In genomic region chr1:89310976-89311375, GRCh38 we compare ENCODE assay signal across 11 cellular contexts. TPM values are rescaled to one million over a fixed set of nuclear protein-coding genes. Genes with fewer than 3 reads are reported as not detected.
DNase-seq lines count a peak whose midpoint lies in the region; ATAC-seq, FAIRE-seq and TF ChIP-seq lines count a peak whose summit lies in the region.
"Had no signal": no experiment of that assay in that cellular context is flagged by ENCODE, and none has a peak within 500 bp of the region (broad histone marks: within the 10 kb centered on the region; RNA-seq: fewer than 3 reads in every experiment).

No MANE protein-coding gene starts in this region.

- no peaks in the 10 kb centered on the region for H3K27me3 ChIP-seq in liver (ENCODE audit: control insufficient read depth in 4 of 4, insufficient read depth in 4 of 4, low read length in 3 of 4)
- H3K27me3 ChIP-seq in HepG2 (ENCODE audit: control insufficient read depth in 1 of 2, insufficient read depth in 2 of 2, low read length in 2 of 2), result no peaks in the 10 kb centered on the region
- no peaks in the 10 kb centered on the region for H3K27me3 ChIP-seq in PC-9 (ENCODE audit: insufficient read depth, low read depth)
- no peaks in the 10 kb centered on the region for H3K27me3 ChIP-seq in left lung

- no peaks in the 10 kb centered on the region for H3F3A ChIP-seq in PC-9 (ENCODE audit: insufficient read depth, low read depth)

- no peak for TF ChIP-seq CTCF in liver (IDR thresholded peaks at IDR 0.05; ENCODE audit: low read depth, low read length, missing input control)
- no peak for TF ChIP-seq CTCF in HepG2 (CRISPR knock-in tag; IDR thresholded peaks at IDR 0.05)
- TF ChIP-seq CTCF in PC-9 (conservative IDR thresholded peaks at IDR 0.05), result no peak
- TF ChIP-seq CTCF in left lung (IDR thresholded peaks at IDR 0.05), result no peak

- no peak overlapping the region for H3K4me2 ChIP-seq in HepG2 (ENCODE audit: low read depth, low read length)
- peak overlapping the region; percentile 15; the same call in 1 of the 2 replicates for H3K4me2 ChIP-seq in PC-9

- H3K4me3 ChIP-seq in liver (ENCODE audit: low read depth in 1 of 3, low read length in 3 of 3) (no peak overlapping the region), HepG2 (replicated peaks in 1 of 3; ENCODE audit: insufficient read depth in 1 of 3, low read depth in 2 of 3, low read length in 3 of 3) (no peak overlapping the region), PC-9 (no peak overlapping the region), left lung (no peak overlapping the region)

- POLR2A ChIA-PET in HepG2 (lab: Yijun Ruan, JAX), result no interaction called here
- POLR2A ChIA-PET in PC-9 (lab: Charles Lee; ENCODE audit: unreplicated experiment), result no interaction called here

- no peak for DNase-seq in HepG2 (ENCODE audit: low spot score)
- DNase-seq in PC-9, result no peak
- no peak for DNase-seq in left lung
- DNase-seq in Ammon's horn (ENCODE audit: low spot score), result no peak
- no peak for DNase-seq in HCEC 1CT
- DNase-seq in mucosa of gallbladder (ENCODE audit: low spot score), result no peak
- DNase-seq: NCI-H2107; stimulated activated CD4-positive, alpha-beta T cell treated with anti-CD3 and anti-CD28 coated beads, Interleukin-1b, Interleukin-23, amount 100 ng/mL, for 48 hours had no signal

- no peak for TF ChIP-seq EP300 in HepG2 (IDR thresholded peaks at IDR 0.05; ENCODE audit: low read depth in 2 of 2, low read length in 2 of 2)
- no peak for TF ChIP-seq EP300 in HepG2 (CRISPR knock-in tag; IDR thresholded peaks at IDR 0.05; ENCODE audit: borderline replicate concordance)

- FAIRE-seq in HepG2 (lab: Jason Lieb, UNC), result no peak

- no peak overlapping the region for H2AFZ ChIP-seq in HepG2 (ENCODE audit: low read length)
- H2AFZ ChIP-seq in PC-9, result peak overlapping the region; percentile 14; the same call in 1 of the 2 replicates

- no peaks in the 10 kb centered on the region for H4K20me1 ChIP-seq in HepG2 (ENCODE audit: insufficient read depth, low read length)
- H4K20me1 ChIP-seq in PC-9 (ENCODE audit: insufficient read depth), result no peaks in the 10 kb centered on the region

- TF ChIP-seq RAD21 in liver (IDR thresholded peaks at IDR 0.05) (peak in 1 of 2 donors; percentile 11), HepG2 (CRISPR knock-in tag; IDR thresholded peaks at IDR 0.05) (no peak)

- no peak for ATAC-seq in HepG2
- no peak for ATAC-seq in left lung
- no peak for ATAC-seq in GM21717 (IDR thresholded peaks at IDR 0.05; ENCODE audit: unreplicated experiment)

- no TSS peak for BruUV-seq in HepG2 (replicated peaks; lab: Mats Ljungman, UMichigan)
- BruUV-seq in PC-9 (replicated peaks; lab: Mats Ljungman, UMichigan), result no TSS peak

- CTCF ChIA-PET in HepG2 (lab: Yijun Ruan, JAX; ENCODE audit: low intra/inter-chr PET ratio, low total read pairs) (no interaction called here), PC-9 (lab: Charles Lee) (no interaction called here)

- H3K79me2 ChIP-seq in HepG2 (ENCODE audit: insufficient read depth, low read length) (no peaks in the 10 kb centered on the region), PC-9 (ENCODE audit: low read depth) (no peaks in the 10 kb centered on the region)

- TF ChIP-seq POLR2A in HepG2 (IDR thresholded peaks at IDR 0.05; ENCODE audit: insufficient read depth in 1 of 2, low read depth in 2 of 2, low read length in 2 of 2), result no peak

- H3K4me1 ChIP-seq in liver (ENCODE audit: control insufficient read depth in 4 of 4, insufficient read depth in 4 of 4, low read length in 3 of 4) (peaks cover 9 to 22% (median 19%) of the 10 kb centered on the region in 4 donors), HepG2 (ENCODE audit: insufficient read depth, low read length) (no peaks in the 10 kb centered on the region), PC-9 (replicated peaks; ENCODE audit: insufficient read depth) (peaks cover 32% of the 10 kb centered on the region), left lung (peaks cover 12 to 34% of the 10 kb centered on the region in 2 donors)

- no peaks in the 10 kb centered on the region for H3K9me2 ChIP-seq in PC-9 (ENCODE audit: insufficient read depth)

- in situ Hi-C loops in HepG2 (cut with HindIII; ENCODE audit: extremely low pct_ligation_motif_present, low pct_unique_long_range_greater_than_20kb), result no loop called here

- no peaks in the 10 kb centered on the region for H3K36me3 ChIP-seq in liver (ENCODE audit: control insufficient read depth in 4 of 4, insufficient read depth in 3 of 4, low read depth in 1 of 4, low read length in 3 of 4)
- H3K36me3 ChIP-seq in HepG2 (replicated peaks in 1 of 2; ENCODE audit: control insufficient read depth in 1 of 2, insufficient read depth in 2 of 2, low read length in 2 of 2), result no peaks in the 10 kb centered on the region
- no peaks in the 10 kb centered on the region for H3K36me3 ChIP-seq in PC-9 (ENCODE audit: low read depth)
- H3K36me3 ChIP-seq in left lung, result no peaks in the 10 kb centered on the region

- intact Hi-C loops in HepG2 (cut with micrococcal nuclease; ENCODE audit: unreplicated experiment) (no loop called here), PC-9 (cut with micrococcal nuclease; ENCODE audit: unreplicated experiment) (no loop called here), left lung (cut with DNase I) (no loop called here)

- peaks cover 0 to 4% (median 0%) of the 10 kb centered on the region in 4 donors for H3K9me3 ChIP-seq in liver (ENCODE audit: control insufficient read depth in 4 of 4, low read length in 3 of 4)
- H3K9me3 ChIP-seq in HepG2 (ENCODE audit: low read length), result no peaks in the 10 kb centered on the region
- H3K9me3 ChIP-seq in PC-9 (ENCODE audit: insufficient read depth, low read depth), result 0 out of 2 replicates have a peak, but pooled peaks cover 5% of the 10 kb centered on the region
- peaks cover 0 to 13% of the 10 kb centered on the region in 2 donors for H3K9me3 ChIP-seq in left lung

- H3K9ac ChIP-seq in liver (ENCODE audit: low read depth in 1 of 2, low read length in 2 of 2) (peak overlapping the region in 1 of 2 donors; percentile 7), HepG2 (ENCODE audit: insufficient read depth, low read depth, low read length) (no peak overlapping the region)

- H3K27ac ChIP-seq in liver (ENCODE audit: low read depth in 1 of 2, low read length in 2 of 2) (peak overlapping the region; percentile 82 to 90), HepG2 (ENCODE audit: extremely low read length, insufficient read depth, low read length) (no peak overlapping the region), PC-9 (no peak overlapping the region), left lung (peak overlapping the region; percentile 41 to 72)

RNA-seq across cellular contexts. Expression of gene GBP5, which starts 38.3 kb away (rescaled TPM):
- total RNA-seq in liver (1 to 10 TPM; 1.9 to 3.8 TPM), HepG2 (2016; rRNA removed; fragmentation: Illumina TruSeq; extraction: Trizol) (not detected in 2 replicates), PC-9 (2021) (not detected in 2 replicates), left lung (10 to 100 TPM in 1 of 2 donors, 1 to 10 TPM in 1; 3.0 to 17.4 TPM), mucosa of gallbladder (4.2 TPM)
- polyA plus RNA-seq in liver (1 to 10 TPM in 1 of 2 donors, under 1 TPM in 1; 0.78 to 1.5 TPM), HepG2 (2011; rRNA removed) (0.01 TPM in 1 of 2 replicates, not detected in the other)
- total RNA-seq in HepG2 (2016; cell fraction: cytosol; rRNA removed; fragmentation: Illumina TruSeq; extraction: Trizol; ENCODE audit: low read depth), result not detected in 2 replicates
- total RNA-seq in HepG2 (2016; cell fraction: insoluble cytoplasmic fraction; rRNA removed; fragmentation: Illumina TruSeq; extraction: Trizol), result not detected in 2 replicates
- not detected in 2 replicates for total RNA-seq in HepG2 (2016; cell fraction: membrane; rRNA removed; fragmentation: Illumina TruSeq; extraction: Trizol)
- total RNA-seq in HepG2 (2016; cell fraction: nucleus; rRNA removed; fragmentation: Illumina TruSeq; extraction: Trizol), result not detected in 2 replicates
- not detected in 2 replicates for polyA plus RNA-seq in HepG2 (2011; cell fraction: cytosol; rRNA removed)
- not detected in 2 replicates for polyA plus RNA-seq in HepG2 (2011; cell fraction: nucleus; rRNA removed)
- polyA plus RNA-seq in HepG2 (2012), result not detected in 2 replicates
- not detected in 2 replicates for polyA plus RNA-seq in HepG2 (2016; cell fraction: cytosol; fragmentation: Illumina TruSeq; extraction: Trizol; ENCODE audit: low read depth)
- polyA plus RNA-seq in HepG2 (2016; cell fraction: insoluble cytoplasmic fraction; fragmentation: Illumina TruSeq; extraction: Trizol; ENCODE audit: low read depth), result not detected in 2 replicates
- not detected in 2 replicates for polyA plus RNA-seq in HepG2 (2016; cell fraction: membrane; fragmentation: Illumina TruSeq; extraction: Trizol; ENCODE audit: low read depth)
- polyA plus RNA-seq in HepG2 (2016; cell fraction: nucleus; fragmentation: Illumina TruSeq; extraction: Trizol; ENCODE audit: insufficient read depth, low read depth), result not detected in 2 replicates
- polyA minus RNA-seq in HepG2 (2011; rRNA and poly(A)+ RNA removed; ENCODE audit: low replicate concordance), result 0.33 TPM in 1 of 2 replicates, not detected in the other
- polyA minus RNA-seq in HepG2 (2011; cell fraction: cytosol; rRNA and poly(A)+ RNA removed), result not detected in 2 replicates
- polyA minus RNA-seq in HepG2 (2011; cell fraction: nucleus; rRNA and poly(A)+ RNA removed), result not detected in 2 replicates
- polyA plus RNA-seq: fibroblast of lung had no signal

RNA-seq across cellular contexts. Expression of gene GBP6, which starts 52.9 kb away (rescaled TPM):
- under 1 TPM in 1 of 2 donors, not detected in 1; 0.08 TPM for total RNA-seq in liver
- polyA plus RNA-seq in liver, result under 1 TPM in 1 of 2 donors, not detected in 1; 0.05 TPM
- total RNA-seq in HepG2 (2016; rRNA removed; fragmentation: Illumina TruSeq; extraction: Trizol), result not detected in 2 replicates
- total RNA-seq in HepG2 (2016; cell fraction: cytosol; rRNA removed; fragmentation: Illumina TruSeq; extraction: Trizol; ENCODE audit: low read depth), result not detected in 2 replicates
- total RNA-seq in HepG2 (2016; cell fraction: insoluble cytoplasmic fraction; rRNA removed; fragmentation: Illumina TruSeq; extraction: Trizol), result not detected in 2 replicates
- not detected in 2 replicates for total RNA-seq in HepG2 (2016; cell fraction: membrane; rRNA removed; fragmentation: Illumina TruSeq; extraction: Trizol)
- total RNA-seq in HepG2 (2016; cell fraction: nucleus; rRNA removed; fragmentation: Illumina TruSeq; extraction: Trizol), result not detected in 2 replicates
- polyA plus RNA-seq in HepG2 (2011; rRNA removed), result not detected in 2 replicates
- not detected in 2 replicates for polyA plus RNA-seq in HepG2 (2011; cell fraction: cytosol; rRNA removed)
- polyA plus RNA-seq in HepG2 (2011; cell fraction: nucleus; rRNA removed), result not detected in 2 replicates
- not detected in 2 replicates for polyA plus RNA-seq in HepG2 (2012)
- not detected in 2 replicates for polyA plus RNA-seq in HepG2 (2016; cell fraction: cytosol; fragmentation: Illumina TruSeq; extraction: Trizol; ENCODE audit: low read depth)
- polyA plus RNA-seq in HepG2 (2016; cell fraction: insoluble cytoplasmic fraction; fragmentation: Illumina TruSeq; extraction: Trizol; ENCODE audit: low read depth), result not detected in 2 replicates
- polyA plus RNA-seq in HepG2 (2016; cell fraction: membrane; fragmentation: Illumina TruSeq; extraction: Trizol; ENCODE audit: low read depth), result not detected in 2 replicates
- polyA plus RNA-seq in HepG2 (2016; cell fraction: nucleus; fragmentation: Illumina TruSeq; extraction: Trizol; ENCODE audit: insufficient read depth, low read depth), result not detected in 2 replicates
- not detected in 2 replicates for polyA minus RNA-seq in HepG2 (2011; rRNA and poly(A)+ RNA removed; ENCODE audit: low replicate concordance)
- not detected in 2 replicates for polyA minus RNA-seq in HepG2 (2011; cell fraction: cytosol; rRNA and poly(A)+ RNA removed)
- polyA minus RNA-seq in HepG2 (2011; cell fraction: nucleus; rRNA and poly(A)+ RNA removed), result not detected in 2 replicates
- 2.0 and 2.2 TPM in 2 replicates for total RNA-seq in PC-9 (2021)
- 1 to 10 TPM in 1 of 2 donors, under 1 TPM in 1; 0.73 to 1.3 TPM for total RNA-seq in left lung
- total RNA-seq in mucosa of gallbladder, result not detected

Comparison
In these comparisons a context has a peak if more than half of its experiments do, and no peak if none do; other contexts are left out.
1. H3K27ac ChIP-seq: peak in liver (2 of 2) and left lung (2 of 2); none in HepG2 (single experiment) and PC-9 (single experiment).